ENCODE assay signal across 9 cellular contexts in the genomic region with DNA sequence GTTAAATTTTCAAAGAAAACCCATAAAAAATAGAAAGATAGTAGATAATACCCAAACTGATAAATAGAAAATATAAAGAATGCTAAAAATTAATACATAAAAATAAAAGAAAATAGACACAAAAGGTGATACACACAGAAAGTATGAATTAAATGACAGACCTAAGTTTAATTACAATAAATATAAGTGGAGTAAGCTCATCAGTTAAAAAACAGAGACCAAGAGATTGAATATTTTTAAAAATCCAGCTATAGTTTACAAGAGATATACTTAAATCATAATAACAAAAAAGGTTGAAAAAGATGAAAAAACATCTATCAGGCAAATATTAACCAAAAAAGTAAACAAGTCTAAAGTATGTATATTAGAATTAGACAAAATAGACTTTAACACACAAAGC.
"Had no signal": no experiment of that assay in that cellular context is flagged by ENCODE, and none has a peak within 500 bp of the region (broad histone marks: within the 10 kb centered on the region; RNA-seq: fewer than 3 reads in every experiment).

No MANE protein-coding gene starts in this region.

- H2AFZ ChIP-seq: GM23248 had no signal

- ATAC-seq: HCT116 had no signal

- FAIRE-seq: HTR-8/SVneo had no signal

- H3K9me3 ChIP-seq: HAP-1 had no signal

- H3K27ac ChIP-seq: GM23248 had no signal

- DNase-seq: GM23248, GOT3, H7, HFFc6, IMR-90, KBM-7 had no signal

- H3K9ac ChIP-seq: GM23248 had no signal

- H3K4me3 ChIP-seq: GM23248, HAP-1 had no signal

- H3K36me3 ChIP-seq: HAP-1 had no signal
